ENCODE assay signal across 8 cellular contexts in genomic region chr1:25197982-25198681, GRCh38. TPM values are rescaled to one million over a fixed set of nuclear protein-coding genes. Genes with fewer than 3 reads are reported as not detected.
A peak's percentile ranks its signal among the peaks of the same experiment; 100 is the strongest.
DNase-seq lines count a peak whose midpoint lies in the region; TF ChIP-seq lines count a peak whose summit lies in the region.
"Had no signal": no experiment of that assay in that cellular context is flagged by ENCODE, and none has a peak within 500 bp of the region (broad histone marks: within the 10 kb centered on the region; RNA-seq: fewer than 3 reads in every experiment).

No MANE protein-coding gene starts in this region.

- no peak for DNase-seq in HEK293T (ENCODE audit: extremely low spot score)
- peak; percentile 22 for DNase-seq in RPMI7951 (ENCODE audit: low read depth)
- peak; percentile 42 for DNase-seq in fibroblast of pulmonary artery (ENCODE audit: low read depth)
- DNase-seq in hepatic stellate cell (ENCODE audit: low spot score), result no peak
- DNase-seq in RWPE1 (ENCODE audit: low spot score), result no peak
- no peak for DNase-seq in stimulated activated CD8-positive, alpha-beta memory T cell treated with anti-CD3 and anti-CD28 coated beads, Interleukin-4, amount 100 ng/mL, for 48 hours
- DNase-seq: erythroblast had no signal

- CTCF ChIA-PET in HEK293T (lab: Yijun Ruan, JAX) (interaction anchor here (0.8 to 1.6 kb wide), 4 partner anchors 8 to 350 kb away, joined by 3 to 7 read pairs (median 5); no protein-coding TSS in a partner anchor), RWPE1 (lab: Yijun Ruan, JAX) (no interaction called here)

- H3K27ac ChIP-seq in skin epidermis (peak overlapping the region in 18 of 21 experiments; percentile 7 to 81 (median 70)), RWPE1 (no peak overlapping the region)

- H3K4me3 ChIP-seq in fibroblast of pulmonary artery (replicated peaks; ENCODE audit: low read depth, low read length), result no peak overlapping the region
- H3K4me3 ChIP-seq in skin epidermis, result no peak overlapping the region

- TF ChIP-seq CTCF in fibroblast of pulmonary artery (IDR thresholded peaks at IDR 0.05; ENCODE audit: low read length, missing control alignments) (no peak), RWPE1 (conservative IDR thresholded peaks at IDR 0.05; ENCODE audit: low read depth) (no peak)

- POLR2A ChIA-PET in HEK293T (lab: Yijun Ruan, JAX) (interaction anchor here (0.6 to 1.3 kb wide), 2 partner anchors 34 kb away, joined by 3 to 6 read pairs; partner anchors contain the start of gene SYF2), RWPE1 (lab: Yijun Ruan, JAX; ENCODE audit: low non-redundant PET) (no interaction called here)

TF ChIP-seq in HEK293T, 16 proteins besides CTCF, POLR2A, EP300 and RAD21:
- TF ChIP-seq SP1 (IDR thresholded peaks at IDR 0.05) (no peak), PKNOX1 (IDR thresholded peaks at IDR 0.05) (no peak), L3MBTL2 (conservative IDR thresholded peaks at IDR 0.05) (0 out of 2 replicates have a peak, but pooled peaks have one; percentile 19)

RNA-seq across cellular contexts. Expression of gene SYF2, which starts 34.2 kb away (rescaled TPM):
- 58.1 and 66.8 TPM in 2 replicates for total RNA-seq in RPMI7951 (2014; rRNA removed; shearing (Covaris generic))

RNA-seq across cellular contexts. Expression of gene RSRP1, which starts 49.1 kb away (rescaled TPM):
- 57.9 and 59.5 TPM in 2 replicates for total RNA-seq in RPMI7951 (2014; rRNA removed; shearing (Covaris generic))

Comparison
In these comparisons a context has a peak if more than half of its experiments do, and no peak if none do; other contexts are left out.
1. DNase-seq: peak in RPMI7951 (single experiment) and fibroblast of pulmonary artery (single experiment); none in HEK293T (single experiment), hepatic stellate cell (single experiment), RWPE1 (single experiment) and stimulated activated CD8-positive, alpha-beta memory T cell treated with anti-CD3 and anti-CD28 coated beads, Interleukin-4, amount 100 ng/mL, for 48 hours (single experiment).